Comparison of ENCODE assay signal across 8 cellular contexts in genomic region chr4:781493-782216, GRCh38. TPM values are rescaled to one million over a fixed set of nuclear protein-coding genes. Genes with fewer than 3 reads are reported as not detected.
DNase-seq lines count a peak whose midpoint lies in the region; ATAC-seq lines count a peak whose summit lies in the region.

No MANE protein-coding gene starts in this region.

- no peaks in the 10 kb centered on the region for H3K9me3 ChIP-seq in effector memory CD4-positive, alpha-beta T cell (ENCODE audit: control insufficient read depth, low read length)

- peaks cover 9% of the 10 kb centered on the region for H3K36me3 ChIP-seq in effector memory CD4-positive, alpha-beta T cell (ENCODE audit: control insufficient read depth, insufficient read depth, low read length)

- H3K27ac ChIP-seq in effector memory CD4-positive, alpha-beta T cell (ENCODE audit: insufficient read depth, low read length, poor library complexity, severe bottlenecking): peak overlapping the region; percentile 91

- peak; percentile 92 for ATAC-seq in GM21367 (IDR thresholded peaks at IDR 0.05; ENCODE audit: unreplicated experiment)

- H3K27me3 ChIP-seq in effector memory CD4-positive, alpha-beta T cell (replicated peaks; ENCODE audit: control insufficient read depth, insufficient read depth, low read length, poor library complexity, severe bottlenecking): peaks cover 25% of the 10 kb centered on the region

- H3K4me3 ChIP-seq in effector memory CD4-positive, alpha-beta T cell (ENCODE audit: insufficient read depth, low read depth, low read length, poor library complexity, severe bottlenecking): peak overlapping the region; percentile 97

- peaks cover 46% of the 10 kb centered on the region for H3K4me1 ChIP-seq in effector memory CD4-positive, alpha-beta T cell (ENCODE audit: control insufficient read depth, insufficient read depth, low read length, poor library complexity, severe bottlenecking)

- DNase-seq in COR-L47 (lab: John Stamatoyannopoulos, UW) (peak; percentile 97), HT1080 (ENCODE audit: low read depth) (peak; percentile 100), NOMO-1 (lab: John Stamatoyannopoulos, UW; ENCODE audit: unreplicated experiment in 2 of 2) (peak; percentile 95 to 96), lung microvascular endothelial cell (ENCODE audit: low read depth in 2 of 2) (peak; percentile 99)
- peak; percentile 94 to 100 (median 94) for DNase-seq in activated CD8-positive, alpha-beta memory T cell treated with anti-CD3 and anti-CD28 coated beads for 48 hours (ENCODE audit: low read depth in 2 of 3, low spot score in 2 of 3)
- peak; percentile 98 to 100 (median 98) for DNase-seq in effector memory CD4-positive, alpha-beta T cell
- peak; percentile 96 to 97 (median 97) for DNase-seq in stimulated activated CD4-positive, alpha-beta T cell treated with anti-CD3 and anti-CD28 coated beads, TNF-alpha, amount 100 ng/mL, for 4 hours (ENCODE audit: low read depth in 3 of 3)

RNA-seq across cellular contexts. Expression of gene CPLX1, which starts 44.3 kb away (rescaled TPM):
- not detected in 2 replicates for total RNA-seq in HT1080 (2014; rRNA removed; shearing (Covaris generic))
- polyA plus RNA-seq in HT1080 (2015; cell fraction: cytosol; rRNA removed): 0.21 and 0.52 TPM in 2 replicates
- 0.27 and 0.29 TPM in 2 replicates for polyA plus RNA-seq in HT1080 (2015; cell fraction: nucleus; rRNA removed)
- total RNA-seq in lung microvascular endothelial cell: not detected in 2 replicates

Comparison
In these comparisons a context has a peak if more than half of its experiments do, and no peak if none do; other contexts are left out.
1. Peak in every context shown above with its lines: DNase-seq, ATAC-seq, H3K4me3 ChIP-seq and H3K27ac ChIP-seq.